In the genomic region with DNA sequence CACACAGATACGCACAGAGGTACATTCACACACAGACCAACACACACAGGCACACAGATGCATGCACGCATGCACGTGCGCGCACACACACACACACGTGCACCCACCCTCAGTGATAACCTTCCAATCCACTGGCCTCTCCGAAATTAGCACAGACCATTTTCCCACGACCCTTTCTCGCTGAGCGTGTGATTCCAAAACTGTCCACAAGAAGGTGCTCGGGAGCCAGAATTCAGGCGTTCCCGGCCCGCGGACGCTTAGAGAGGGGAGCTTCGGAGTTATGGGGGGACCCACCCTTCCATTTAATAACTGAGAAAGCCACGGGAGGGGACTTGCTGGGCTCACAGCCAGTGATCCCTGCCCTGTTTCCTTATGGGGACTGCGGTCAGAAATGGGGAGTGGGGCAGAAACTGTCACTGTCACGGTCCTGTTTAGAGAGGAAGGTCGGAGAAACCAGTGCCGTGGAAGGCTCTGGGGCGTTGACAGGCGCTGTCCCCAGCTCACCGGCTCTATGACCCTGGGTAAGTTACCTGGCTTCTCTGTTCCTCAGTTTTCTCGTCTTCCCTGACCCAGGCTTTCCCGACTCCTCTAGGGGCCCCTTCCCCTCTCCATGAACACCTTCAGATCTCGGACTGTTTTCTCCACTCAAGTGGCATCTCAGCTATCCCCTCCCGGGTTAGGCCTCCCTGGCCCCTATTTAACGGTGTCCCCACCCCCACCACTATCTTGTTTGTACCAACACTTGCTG, we compare ENCODE assay signal across 8 cellular contexts. TPM values are rescaled to one million over a fixed set of nuclear protein-coding genes. Genes with fewer than 3 reads are reported as not detected.
A peak's percentile ranks its signal among the peaks of the same experiment; 100 is the strongest.
DNase-seq lines count a peak whose midpoint lies in the region; ATAC-seq and TF ChIP-seq lines count a peak whose summit lies in the region.

No MANE protein-coding gene starts in this region.

- no peaks in the 10 kb centered on the region for H3K9me3 ChIP-seq in SJSA1 (replicated peaks)
- H3K9me3 ChIP-seq in testis: no peaks in the 10 kb centered on the region

- H3K4me1 Mint-ChIP-seq in activated naive CD4-positive, alpha-beta T cell treated with anti-CD3 and anti-CD28 coated beads for 36 hours (ENCODE audit: low read depth): peaks cover 7% of the 10 kb centered on the region
- H3K4me1 Mint-ChIP-seq in glutamatergic neuron (ENCODE audit: low read depth, unreplicated experiment) (peaks cover 2% of the 10 kb centered on the region), osteocyte (ENCODE audit: unreplicated experiment) (peaks cover 6% of the 10 kb centered on the region)

- WGBS in testis, 2 donors: 1 to 3% methylated on average over 19 to 30 of the region's 30 CpGs

- ATAC-seq in GM21423 (IDR thresholded peaks at IDR 0.05; ENCODE audit: unreplicated experiment): peak; percentile 46

- H3K4me1 ChIP-seq in SJSA1 (replicated peaks): peaks cover 5% of the 10 kb centered on the region
- H3K4me1 ChIP-seq in testis: peaks cover under 1% of the 10 kb centered on the region

- peaks cover 25% of the 10 kb centered on the region for H3K27me3 ChIP-seq in SJSA1 (replicated peaks)
- no peaks in the 10 kb centered on the region for H3K27me3 ChIP-seq in testis

- no peaks in the 10 kb centered on the region for H3K36me3 Mint-ChIP-seq in activated naive CD4-positive, alpha-beta T cell treated with anti-CD3 and anti-CD28 coated beads for 36 hours (ENCODE audit: low read depth)
- H3K36me3 Mint-ChIP-seq in glutamatergic neuron (ENCODE audit: unreplicated experiment): no peaks in the 10 kb centered on the region
- H3K36me3 Mint-ChIP-seq in osteocyte (ENCODE audit: unreplicated experiment): no peaks in the 10 kb centered on the region

- DNase-seq in DMS153 (lab: John Stamatoyannopoulos, UW) (peak; percentile 29), HuH-7.5 (ENCODE audit: low spot score) (peak; percentile 35), SJSA1 (ENCODE audit: low read depth in 1 of 2, low spot score in 2 of 2) (peak; percentile 70 to 85), glutamatergic neuron (peak; percentile 82), osteocyte (ENCODE audit: extremely low spot score, unreplicated experiment) (no peak), testis (peak; percentile 83)
- DNase-seq in activated naive CD4-positive, alpha-beta T cell treated with anti-CD3 and anti-CD28 coated beads for 36 hours: peak; percentile 78

- H3K4me3 ChIP-seq in SJSA1 (peak overlapping the region; percentile 31), testis (peak overlapping the region; percentile 36 to 58)

- H3K27ac Mint-ChIP-seq in activated naive CD4-positive, alpha-beta T cell treated with anti-CD3 and anti-CD28 coated beads for 36 hours: peak overlapping the region; percentile 50
- H3K27ac Mint-ChIP-seq in glutamatergic neuron (ENCODE audit: unreplicated experiment) (peak overlapping the region; percentile 16), osteocyte (ENCODE audit: unreplicated experiment) (peak overlapping the region; percentile 84)

- no peak overlapping the region for H3K27ac ChIP-seq in SJSA1
- H3K27ac ChIP-seq in testis: peak overlapping the region in 1 of 2 donors; percentile 50

- H3K9me3 Mint-ChIP-seq in activated naive CD4-positive, alpha-beta T cell treated with anti-CD3 and anti-CD28 coated beads for 36 hours: no peaks in the 10 kb centered on the region
- H3K9me3 Mint-ChIP-seq in glutamatergic neuron (ENCODE audit: unreplicated experiment) (peaks cover 2% of the 10 kb centered on the region), osteocyte (ENCODE audit: unreplicated experiment) (no peaks in the 10 kb centered on the region)

- H3K36me3 ChIP-seq in SJSA1 (no peaks in the 10 kb centered on the region), testis (ENCODE audit: low read depth, missing control alignments) (no peaks in the 10 kb centered on the region)

- intact Hi-C loops in activated naive CD4-positive, alpha-beta T cell treated with anti-CD3 and anti-CD28 coated beads for 36 hours (cut with micrococcal nuclease): loop anchor here (1.0 to 10.0 kb wide), 6 partner anchors 75 to 657 kb away; a partner anchor contains a TSS
- intact Hi-C loops in testis (cut with DNase I; ENCODE audit: low total_unique reads): loop anchor here (10.0 kb wide), 1 partner anchor 397 kb away; no protein-coding TSS in a partner anchor

- peak; percentile 81 for TF ChIP-seq CTCF in glutamatergic neuron (IDR thresholded peaks at IDR 0.05; ENCODE audit: partially characterized antibody, unreplicated experiment)
- TF ChIP-seq CTCF in osteocyte (IDR thresholded peaks at IDR 0.05): peak; percentile 82
- peak; percentile 83 to 94 (median 92) for TF ChIP-seq CTCF in testis (IDR thresholded peaks at IDR 0.05)

- peak overlapping the region; percentile 86 for H3K4me3 Mint-ChIP-seq in activated naive CD4-positive, alpha-beta T cell treated with anti-CD3 and anti-CD28 coated beads for 36 hours
- peak overlapping the region; percentile 94 for H3K4me3 Mint-ChIP-seq in glutamatergic neuron (ENCODE audit: unreplicated experiment)
- H3K4me3 Mint-ChIP-seq in osteocyte (ENCODE audit: unreplicated experiment): peak overlapping the region; percentile 87

- TF ChIP-seq POLR2A in testis (IDR thresholded peaks at IDR 0.05): no peak

- H3K27me3 Mint-ChIP-seq in activated naive CD4-positive, alpha-beta T cell treated with anti-CD3 and anti-CD28 coated beads for 36 hours (ENCODE audit: low read depth): no peaks in the 10 kb centered on the region
- H3K27me3 Mint-ChIP-seq in glutamatergic neuron (ENCODE audit: unreplicated experiment) (peaks cover 4% of the 10 kb centered on the region), osteocyte (ENCODE audit: unreplicated experiment) (peaks cover 30% of the 10 kb centered on the region)

- CTCF ChIA-PET in activated naive CD4-positive, alpha-beta T cell treated with anti-CD3 and anti-CD28 coated beads for 36 hours (lab: Charles Lee): interaction anchor here (0.6 to 3.3 kb wide), 56 partner anchors 11 to 777 kb away, joined by 3 to 42 read pairs (median 4); a partner anchor contains a TSS

RNA-seq across cellular contexts. Expression of a gene that starts 33.6 kb away (rescaled TPM):
- total RNA-seq in SJSA1 (2014; rRNA removed; shearing (Covaris generic)): 11.5 and 11.8 TPM in 2 replicates
- 1 to 10 TPM; 5.6 to 6.5 TPM for total RNA-seq in activated naive CD4-positive, alpha-beta T cell treated with anti-CD3 and anti-CD28 coated beads for 36 hours
- 20.9 TPM for total RNA-seq in glutamatergic neuron (ENCODE audit: unreplicated experiment)
- total RNA-seq in osteocyte: 17.5 and 18.0 TPM in 2 replicates
- total RNA-seq in testis: 10 to 100 TPM; 12.9 to 15.7 TPM
- 10.4 TPM for polyA plus RNA-seq in testis (ENCODE audit: insufficient read depth, low read depth, low replicate concordance)

Comparison
In these comparisons a context has a peak if more than half of its experiments do, and no peak if none do; other contexts are left out.
1. H3K27ac Mint-ChIP-seq: peak in every context shown above with its lines; median percentile 84 in osteocyte; 50 in activated naive CD4-positive, alpha-beta T cell treated with anti-CD3 and anti-CD28 coated beads for 36 hours; 16 in glutamatergic neuron.